23 cellular contexts compared by ENCODE assay signal in genomic region chr13:31214379-31214778, GRCh38. TPM values are rescaled to one million over a fixed set of nuclear protein-coding genes. Genes with fewer than 3 reads are reported as not detected.
DNase-seq lines count a peak whose midpoint lies in the region; ATAC-seq and TF ChIP-seq lines count a peak whose summit lies in the region.
"Had no signal": no experiment of that assay in that cellular context is flagged by ENCODE, and none has a peak within 500 bp of the region (broad histone marks: within the 10 kb centered on the region; RNA-seq: fewer than 3 reads in every experiment).

No MANE protein-coding gene starts in this region.

- no peaks in the 10 kb centered on the region for H3K9me3 ChIP-seq in heart right ventricle

- H3K27me3 Mint-ChIP-seq in activated naive CD8-positive, alpha-beta T cell treated with anti-CD3 and anti-CD28 coated beads, Interleukin-2, amount 50 U/mL, for 24 hours, result no peaks in the 10 kb centered on the region
- H3K27me3 Mint-ChIP-seq in activated naive CD8-positive, alpha-beta T cell treated with anti-CD3 and anti-CD28 coated beads for 36 hours, result no peaks in the 10 kb centered on the region
- no peaks in the 10 kb centered on the region for H3K27me3 Mint-ChIP-seq in activated CD4-positive, alpha-beta T cell treated with anti-CD3 and anti-CD28 coated beads, Interleukin-2, amount 10 ng/mL, durations not matched to agents 7 days and 5 days
- H3K27me3 Mint-ChIP-seq: activated B cell treated with CpG ODN at 0.5 μM for 24 hours; activated T-cell treated with anti-CD3 and anti-CD28 coated beads, Interleukin-2, amount 50 U/mL, for 24 hours; B cell; central memory CD8-positive, alpha-beta T cell; naive B cell had no signal

- H3K27ac Mint-ChIP-seq in activated naive CD8-positive, alpha-beta T cell treated with anti-CD3 and anti-CD28 coated beads, Interleukin-2, amount 50 U/mL, for 24 hours, result peak overlapping the region; percentile 92
- H3K27ac Mint-ChIP-seq in activated naive CD8-positive, alpha-beta T cell treated with anti-CD3 and anti-CD28 coated beads for 36 hours, result no peak overlapping the region
- H3K27ac Mint-ChIP-seq in activated CD4-positive, alpha-beta T cell treated with anti-CD3 and anti-CD28 coated beads, Interleukin-2, amount 10 ng/mL, durations not matched to agents 7 days and 5 days, result no peak overlapping the region
- H3K27ac Mint-ChIP-seq: activated B cell treated with CpG ODN at 0.5 μM for 24 hours; activated naive CD4-positive, alpha-beta T cell treated with anti-CD3 and anti-CD28 coated beads for 36 hours; B cell had no signal

- H3K4me3 ChIP-seq in heart right ventricle, result no peak overlapping the region
- H3K4me3 ChIP-seq: hepatocyte, K562 had no signal

- intact Hi-C loops in heart right ventricle (cut with DNase I), result no loop called here

- H3K27ac ChIP-seq in angular gyrus (ENCODE audit: low read depth, low read length) (peak overlapping the region; percentile 72), heart right ventricle (peak overlapping the region in 8 of 10 donors; percentile 33 to 74 (median 67))
- H3K27ac ChIP-seq: hepatocyte had no signal

- no peak for ATAC-seq in activated naive CD8-positive, alpha-beta T cell treated with anti-CD3 and anti-CD28 coated beads, Interleukin-2, amount 50 U/mL, for 24 hours
- ATAC-seq in heart right ventricle, result peak in 6 of 8 donors; percentile 31 to 80 (median 70)
- no peak for ATAC-seq in HG03280 (IDR thresholded peaks at IDR 0.05; ENCODE audit: unreplicated experiment)
- ATAC-seq: K562 had no signal

- TF ChIP-seq CTCF in heart right ventricle (IDR thresholded peaks at IDR 0.05), result no peak

- DNase-seq in activated naive CD8-positive, alpha-beta T cell treated with anti-CD3 and anti-CD28 coated beads, Interleukin-2, amount 50 U/mL, for 24 hours, result no peak
- DNase-seq in activated naive CD8-positive, alpha-beta T cell treated with anti-CD3 and anti-CD28 coated beads for 36 hours, result no peak
- DNase-seq in heart right ventricle (no peak), superior temporal gyrus (ENCODE audit: extremely low spot score) (peak; percentile 51), OCI-M1 (lab: John Stamatoyannopoulos, UW) (no peak)
- DNase-seq in activated CD4-positive, alpha-beta T cell treated with anti-CD3 and anti-CD28 coated beads, Interleukin-2, amount 10 ng/mL, durations not matched to agents 7 days and 5 days, result no peak
- DNase-seq: activated B cell treated with CpG ODN at 0.5 μM for 24 hours; activated naive CD4-positive, alpha-beta T cell treated with anti-CD3 and anti-CD28 coated beads for 36 hours; activated T-cell treated with anti-CD3 and anti-CD28 coated beads, Interleukin-2, amount 50 U/mL, for 24 hours; anterior cingulate cortex; GF-D8; naive B cell; NCI-H1105 treated with DMSO at 0.1 percent for 48 hours; NCI-H2081; NCI-H226; T1000; trophoblast cell had no signal

- no peak overlapping the region for H3K4me3 Mint-ChIP-seq in activated naive CD8-positive, alpha-beta T cell treated with anti-CD3 and anti-CD28 coated beads, Interleukin-2, amount 50 U/mL, for 24 hours
- no peak overlapping the region for H3K4me3 Mint-ChIP-seq in activated naive CD8-positive, alpha-beta T cell treated with anti-CD3 and anti-CD28 coated beads for 36 hours
- no peak overlapping the region for H3K4me3 Mint-ChIP-seq in activated CD4-positive, alpha-beta T cell treated with anti-CD3 and anti-CD28 coated beads, Interleukin-2, amount 10 ng/mL, durations not matched to agents 7 days and 5 days
- H3K4me3 Mint-ChIP-seq: activated B cell treated with CpG ODN at 0.5 μM for 24 hours; activated naive CD4-positive, alpha-beta T cell treated with anti-CD3 and anti-CD28 coated beads for 36 hours; activated T-cell treated with anti-CD3 and anti-CD28 coated beads, Interleukin-2, amount 50 U/mL, for 24 hours; B cell; central memory CD8-positive, alpha-beta T cell had no signal

- no peaks in the 10 kb centered on the region for H3K36me3 Mint-ChIP-seq in activated naive CD8-positive, alpha-beta T cell treated with anti-CD3 and anti-CD28 coated beads, Interleukin-2, amount 50 U/mL, for 24 hours (ENCODE audit: low read depth)
- peaks cover 8% of the 10 kb centered on the region for H3K36me3 Mint-ChIP-seq in activated naive CD8-positive, alpha-beta T cell treated with anti-CD3 and anti-CD28 coated beads for 36 hours
- no peaks in the 10 kb centered on the region for H3K36me3 Mint-ChIP-seq in activated CD4-positive, alpha-beta T cell treated with anti-CD3 and anti-CD28 coated beads, Interleukin-2, amount 10 ng/mL, durations not matched to agents 7 days and 5 days (ENCODE audit: low read depth)

- H3K4me1 Mint-ChIP-seq in activated naive CD8-positive, alpha-beta T cell treated with anti-CD3 and anti-CD28 coated beads, Interleukin-2, amount 50 U/mL, for 24 hours, result peaks cover 24% of the 10 kb centered on the region
- H3K4me1 Mint-ChIP-seq in activated naive CD8-positive, alpha-beta T cell treated with anti-CD3 and anti-CD28 coated beads for 36 hours, result peaks cover 25% of the 10 kb centered on the region
- H3K4me1 Mint-ChIP-seq in activated CD4-positive, alpha-beta T cell treated with anti-CD3 and anti-CD28 coated beads, Interleukin-2, amount 10 ng/mL, durations not matched to agents 7 days and 5 days, result peaks cover 11% of the 10 kb centered on the region
- H3K4me1 Mint-ChIP-seq: activated B cell treated with CpG ODN at 0.5 μM for 24 hours, B cell had no signal

- CTCF ChIA-PET in activated CD4-positive, alpha-beta T cell treated with anti-CD3 and anti-CD28 coated beads, Interleukin-2, amount 10 ng/mL, durations not matched to agents 7 days and 5 days (lab: Charles Lee), result interaction anchor here (0.6 kb wide), 1 partner anchor 1402 kb away, joined by 3 read pairs; no protein-coding TSS in a partner anchor

- no peaks in the 10 kb centered on the region for H3K36me3 ChIP-seq in heart right ventricle

- WGBS in heart right ventricle, 2 donors, result 32 to 48% methylated on average over 2 of the region's 2 CpGs

- POLR2A ChIA-PET in activated CD4-positive, alpha-beta T cell treated with anti-CD3 and anti-CD28 coated beads, Interleukin-2, amount 10 ng/mL, durations not matched to agents 7 days and 5 days (lab: Charles Lee), result no interaction called here

- peaks cover 2 to 61% (median 20%) of the 10 kb centered on the region in 9 donors for H3K4me1 ChIP-seq in heart right ventricle

- H3K9me3 Mint-ChIP-seq in activated naive CD8-positive, alpha-beta T cell treated with anti-CD3 and anti-CD28 coated beads, Interleukin-2, amount 50 U/mL, for 24 hours, result no peaks in the 10 kb centered on the region
- H3K9me3 Mint-ChIP-seq in activated naive CD8-positive, alpha-beta T cell treated with anti-CD3 and anti-CD28 coated beads for 36 hours, result no peaks in the 10 kb centered on the region
- no peaks in the 10 kb centered on the region for H3K9me3 Mint-ChIP-seq in activated CD4-positive, alpha-beta T cell treated with anti-CD3 and anti-CD28 coated beads, Interleukin-2, amount 10 ng/mL, durations not matched to agents 7 days and 5 days
- H3K9me3 Mint-ChIP-seq: activated B cell treated with CpG ODN at 0.5 μM for 24 hours; activated naive CD4-positive, alpha-beta T cell treated with anti-CD3 and anti-CD28 coated beads for 36 hours; activated T-cell treated with anti-CD3 and anti-CD28 coated beads, Interleukin-2, amount 50 U/mL, for 24 hours; central memory CD8-positive, alpha-beta T cell had no signal

- H3K27me3 ChIP-seq in heart right ventricle, result no peaks in the 10 kb centered on the region
- H3K27me3 ChIP-seq: hepatocyte had no signal

RNA-seq across cellular contexts. Expression of gene B3GLCT, which starts 14.6 kb away (rescaled TPM):
- 1 to 10 TPM; 3.3 to 3.7 TPM for total RNA-seq in activated naive CD8-positive, alpha-beta T cell treated with anti-CD3 and anti-CD28 coated beads for 36 hours
- total RNA-seq in heart right ventricle, result 10 to 100 TPM; 12.0 to 28.1 (median 20.1) TPM
- polyA plus RNA-seq in heart right ventricle, result 1 to 10 TPM; 3.1 to 8.2 TPM
- total RNA-seq in activated CD4-positive, alpha-beta T cell treated with anti-CD3 and anti-CD28 coated beads, Interleukin-2, amount 10 ng/mL, durations not matched to agents 7 days and 5 days, result 1 to 10 TPM; 4.7 to 5.4 TPM

RNA-seq across cellular contexts. Expression of gene HSPH1, which starts 52.7 kb away (rescaled TPM):
- 100 to 1,000 TPM; 267 TPM for total RNA-seq in activated naive CD8-positive, alpha-beta T cell treated with anti-CD3 and anti-CD28 coated beads for 36 hours
- total RNA-seq in heart right ventricle, result 10 to 100 TPM; 31.1 to 65.4 (median 50.5) TPM
- 10 to 100 TPM; 28.4 to 42.8 TPM for polyA plus RNA-seq in heart right ventricle
- total RNA-seq in activated CD4-positive, alpha-beta T cell treated with anti-CD3 and anti-CD28 coated beads, Interleukin-2, amount 10 ng/mL, durations not matched to agents 7 days and 5 days, result 100 to 1,000 TPM; 122 to 127 TPM

Comparison
In these comparisons a context has a peak if more than half of its experiments do, and no peak if none do; other contexts are left out.
1. ATAC-seq: peak in heart right ventricle (6 of 8); none in activated naive CD8-positive, alpha-beta T cell treated with anti-CD3 and anti-CD28 coated beads, Interleukin-2, amount 50 U/mL, for 24 hours (single experiment) and HG03280 (single experiment).